Comparison of ENCODE assay signal across 11 cellular contexts in the genomic region with DNA sequence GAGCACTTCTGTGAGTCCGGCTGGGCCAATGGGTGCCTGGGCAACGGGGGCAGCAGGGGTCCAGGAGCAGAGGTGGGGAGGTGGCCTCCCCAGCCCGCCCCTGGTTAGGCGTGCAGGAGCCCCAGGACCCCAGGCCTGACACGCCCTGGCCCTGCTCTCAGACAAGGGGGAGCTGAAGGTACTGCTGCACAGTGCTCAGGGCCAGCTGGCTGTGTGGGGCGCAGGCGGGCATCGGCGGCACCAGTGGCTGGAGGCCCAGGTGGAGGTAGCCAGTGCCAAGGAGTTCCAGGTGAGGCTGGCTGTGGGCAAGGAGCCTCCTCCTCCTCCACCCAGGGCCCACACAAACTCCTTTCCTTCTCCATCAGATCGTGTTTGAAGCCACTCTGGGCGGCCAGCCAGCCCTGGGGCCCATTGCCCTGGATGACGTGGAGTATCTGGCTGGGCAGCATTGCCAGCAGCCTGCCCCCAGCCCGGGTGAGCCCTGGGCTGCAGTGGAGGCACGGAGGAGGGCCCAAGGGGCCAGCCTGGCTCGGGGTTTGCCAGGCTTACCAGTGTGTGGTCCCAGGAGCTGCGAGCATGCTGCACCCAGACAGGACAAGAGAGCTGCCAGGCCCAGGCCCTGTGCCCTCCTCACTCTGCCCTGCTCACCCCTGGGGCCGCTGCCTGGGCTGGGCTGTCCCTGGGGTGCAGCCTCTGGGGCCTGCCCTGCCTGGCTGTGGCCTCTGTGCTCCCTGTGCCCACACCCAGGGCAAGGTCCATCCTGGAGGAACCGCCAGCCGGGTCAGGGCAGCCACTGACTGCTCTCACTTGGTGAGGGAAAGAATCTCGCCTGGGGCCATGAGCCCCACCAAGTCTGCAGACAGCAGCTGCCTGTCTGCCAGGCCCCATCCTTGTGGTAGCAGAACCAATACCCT. TPM values are rescaled to one million over a fixed set of nuclear protein-coding genes. Genes with fewer than 3 reads are reported as not detected.
DNase-seq lines count a peak whose midpoint lies in the region; ATAC-seq, FAIRE-seq and TF ChIP-seq lines count a peak whose summit lies in the region.
"Had no signal": no experiment of that assay in that cellular context is flagged by ENCODE, and none has a peak within 500 bp of the region (broad histone marks: within the 10 kb centered on the region; RNA-seq: fewer than 3 reads in every experiment).

No MANE protein-coding gene starts in this region.

- TF ChIP-seq CTCF in Caco-2 (IDR thresholded peaks at IDR 0.05; ENCODE audit: insufficient read depth in 1 of 2, low read depth in 1 of 2, low read length in 1 of 2, severe bottlenecking in 1 of 2, unreplicated experiment in 1 of 2) (no peak), Peyer's patch (IDR thresholded peaks at IDR 0.05) (no peak), pancreas (IDR thresholded peaks at IDR 0.05) (no peak)

- no TSS peak for BruUV-seq in Caco-2 (replicated peaks; lab: Mats Ljungman, UMichigan)

- CTCF ChIA-PET in Caco-2 (lab: Charles Lee), result interaction anchor here (1.2 kb wide), 1 partner anchor 17 kb away, joined by 4 read pairs; the partner anchor contains the start of gene AJM1

- POLR2A ChIA-PET in Caco-2 (lab: Charles Lee), result no interaction called here

- peaks cover 6% of the 10 kb centered on the region for H3K79me2 ChIP-seq in Karpas-422 (ENCODE audit: low read length)

- peak overlapping the region; percentile 59 for H3K27ac Mint-ChIP-seq in Caco-2 (ENCODE audit: unreplicated experiment)
- H3K27ac Mint-ChIP-seq: stimulated activated naive CD8-positive, alpha-beta T cell treated with anti-CD3 and anti-CD28 coated beads, Interleukin-15, Interleukin-2, amounts not matched to agents 100 ng/mL and 50 ng/mL, for 24 hours had no signal

- no peak overlapping the region for H2AFZ ChIP-seq in Karpas-422 (ENCODE audit: low read length)

- H3K9me2 ChIP-seq in Karpas-422 (replicated peaks; ENCODE audit: insufficient read depth, low read length), result no peaks in the 10 kb centered on the region

- no peak overlapping the region for H3K4me2 ChIP-seq in Karpas-422 (ENCODE audit: low read depth, low read length, poor library complexity, severe bottlenecking)

- peak overlapping the region; percentile 35 for H3K4me3 Mint-ChIP-seq in Caco-2 (ENCODE audit: unreplicated experiment)
- H3K4me3 Mint-ChIP-seq: stimulated activated naive CD8-positive, alpha-beta T cell treated with anti-CD3 and anti-CD28 coated beads, Interleukin-15, Interleukin-2, amounts not matched to agents 100 ng/mL and 50 ng/mL, for 24 hours had no signal

- peak in 1 of 2 donors; percentile 71 for TF ChIP-seq POLR2A in Peyer's patch (IDR thresholded peaks at IDR 0.05)

- H3K9ac ChIP-seq in Karpas-422 (ENCODE audit: low read length), result no peak overlapping the region

- H3K27me3 ChIP-seq in Caco-2 (replicated peaks; ENCODE audit: control insufficient read depth, insufficient read depth, low read length) (no peaks in the 10 kb centered on the region), Peyer's patch (no peaks in the 10 kb centered on the region), pancreas (no peaks in the 10 kb centered on the region), Karpas-422 (ENCODE audit: low read length) (no peaks in the 10 kb centered on the region)

- DNase-seq in Caco-2 (peak in 1 of 2 experiments; percentile 61), Peyer's patch (peak in 2 of 3 donors; percentile 93 to 94), fibroblast of peridontal ligament (ENCODE audit: extremely low read depth) (peak; percentile 54), pancreas (peak; percentile 87 to 96 (median 92)), Karpas-422 (no peak)
- DNase-seq: activated CD4-positive, alpha-beta T cell treated with anti-CD3 and anti-CD28 coated beads, Interleukin-2, amount 50 U/mL, for 4 hours; NCI-H510A treated with DMSO at 0.1 percent for 48 hours had no signal

- H3K9me3 ChIP-seq in Caco-2 (no peaks in the 10 kb centered on the region), Peyer's patch (no peaks in the 10 kb centered on the region), pancreas (no peaks in the 10 kb centered on the region), Karpas-422 (ENCODE audit: low read length) (no peaks in the 10 kb centered on the region)

- H4K20me1 ChIP-seq in Karpas-422 (ENCODE audit: insufficient read depth, low read depth, low read length), result 0 out of 2 replicates have a peak, but pooled peaks cover 5% of the 10 kb centered on the region

- ATAC-seq in pancreas, result peak; percentile 68 to 77 (median 74)
- ATAC-seq in HG03039 (IDR thresholded peaks at IDR 0.05; ENCODE audit: unreplicated experiment), result no peak
- ATAC-seq in HG02759 (IDR thresholded peaks at IDR 0.05; ENCODE audit: unreplicated experiment), result no peak
- ATAC-seq in HG03457 (IDR thresholded peaks at IDR 0.05; ENCODE audit: unreplicated experiment), result no peak

- no peaks in the 10 kb centered on the region for H3K27me3 Mint-ChIP-seq in Caco-2 (ENCODE audit: insufficient read depth, unreplicated experiment)
- H3K27me3 Mint-ChIP-seq: stimulated activated naive CD8-positive, alpha-beta T cell treated with anti-CD3 and anti-CD28 coated beads, Interleukin-15, Interleukin-2, amounts not matched to agents 100 ng/mL and 50 ng/mL, for 24 hours had no signal

- H3K27ac ChIP-seq in Peyer's patch (peak overlapping the region in 3 of 4 donors; percentile 83 to 96 (median 91)), pancreas (peak overlapping the region; percentile 53 to 76 (median 64)), Karpas-422 (ENCODE audit: low read length) (no peak overlapping the region)

- peaks cover 96% of the 10 kb centered on the region for H3K36me3 Mint-ChIP-seq in Caco-2 (ENCODE audit: insufficient read depth, unreplicated experiment)

- intact Hi-C loops in Caco-2 (cut with micrococcal nuclease; ENCODE audit: unreplicated experiment) (no loop called here), pancreas (cut with DNase I) (no loop called here)

- H3K4me3 ChIP-seq in Caco-2 (ENCODE audit: low read depth, low read length), result no peak overlapping the region
- peak overlapping the region in 2 of 4 donors; percentile 26 to 36 for H3K4me3 ChIP-seq in Peyer's patch
- no peak overlapping the region for H3K4me3 ChIP-seq in pancreas
- no peak overlapping the region for H3K4me3 ChIP-seq in Karpas-422 (ENCODE audit: low read length)

- H3K4me1 ChIP-seq in Caco-2 (peaks cover 10% of the 10 kb centered on the region), Peyer's patch (peaks cover 0 to 55% (median 10%) of the 10 kb centered on the region in 4 donors), pancreas (peaks cover 26 to 34% (median 27%) of the 10 kb centered on the region in 3 donors), Karpas-422 (ENCODE audit: low read length) (peaks cover 5% of the 10 kb centered on the region)

- no peaks in the 10 kb centered on the region for H3K4me1 Mint-ChIP-seq in Caco-2 (ENCODE audit: low read depth, unreplicated experiment)

- no peaks in the 10 kb centered on the region for H3K9me3 Mint-ChIP-seq in Caco-2 (ENCODE audit: unreplicated experiment)
- H3K9me3 Mint-ChIP-seq: stimulated activated naive CD8-positive, alpha-beta T cell treated with anti-CD3 and anti-CD28 coated beads, Interleukin-15, Interleukin-2, amounts not matched to agents 100 ng/mL and 50 ng/mL, for 24 hours had no signal

- WGBS in pancreas, 2 donors, result 26 to 27% methylated on average over 18 to 20 of the region's 20 CpGs

- FAIRE-seq in pancreas (lab: Jason Lieb, UNC), result no peak

- H3K36me3 ChIP-seq in Caco-2 (ENCODE audit: control insufficient read depth, insufficient read depth, low read length), result peaks cover 1% of the 10 kb centered on the region; the same call in 1 of the 2 replicates
- H3K36me3 ChIP-seq in Peyer's patch, result peaks cover 0 to 31% (median 0%) of the 10 kb centered on the region in 3 donors
- peaks cover 4 to 33% (median 24%) of the 10 kb centered on the region in 3 donors for H3K36me3 ChIP-seq in pancreas
- peaks cover 6% of the 10 kb centered on the region; the same call in 1 of the 2 replicates for H3K36me3 ChIP-seq in Karpas-422 (ENCODE audit: insufficient read depth, low read length)

RNA-seq across cellular contexts. Expression of gene MAMDC4, which starts 7.0 kb away (rescaled TPM):
- 8.8 and 10.8 TPM in 2 replicates for total RNA-seq in Caco-2 (2022)
- total RNA-seq in Peyer's patch, result 10 to 100 TPM; 30.8 to 50.4 (median 41.4) TPM
- 10 to 100 TPM in 1 of 6 donors, 1 to 10 TPM in 5; 3.0 to 13.3 (median 4.8) TPM for total RNA-seq in pancreas
- polyA plus RNA-seq in pancreas, result 10 to 100 TPM; 28.7 to 38.6 TPM
- 7.9 TPM in 2 replicates for total RNA-seq in Karpas-422 (2014; rRNA removed; shearing (Covaris generic); ENCODE audit: low replicate concordance)

RNA-seq across cellular contexts. Expression of gene EDF1, which starts 7.0 kb away (rescaled TPM):
- total RNA-seq in Caco-2 (2022) (429 and 476 TPM in 2 replicates), Peyer's patch (100 to 1,000 TPM; 299 to 676 (median 475) TPM), pancreas (100 to 1,000 TPM; 230 to 422 (median 268) TPM)
- 100 to 1,000 TPM; 443 to 612 TPM for polyA plus RNA-seq in pancreas
- total RNA-seq in Karpas-422 (2014; rRNA removed; shearing (Covaris generic); ENCODE audit: low replicate concordance), result 152 and 302 TPM in 2 replicates

RNA-seq across cellular contexts. Expression of gene PHPT1, which starts 9.9 kb away (rescaled TPM):
- total RNA-seq in Caco-2 (2022) (103 and 105 TPM in 2 replicates), Peyer's patch (100 to 1,000 TPM in 2 of 4 donors, 10 to 100 TPM in 2; 66.0 to 120 (median 96.5) TPM), pancreas (10 to 100 TPM; 75.2 to 95.5 (median 79.0) TPM)
- polyA plus RNA-seq in pancreas, result 100 to 1,000 TPM; 180 to 189 TPM
- total RNA-seq in Karpas-422 (2014; rRNA removed; shearing (Covaris generic); ENCODE audit: low replicate concordance), result 82.5 and 164 TPM in 2 replicates

RNA-seq across cellular contexts. Expression of gene AJM1, which starts 16.8 kb away (rescaled TPM):
- 3.6 and 4.2 TPM in 2 replicates for total RNA-seq in Caco-2 (2022)
- total RNA-seq in Peyer's patch, result 10 to 100 TPM in 2 of 4 donors, 1 to 10 TPM in 2; 4.1 to 17.4 (median 9.2) TPM
- total RNA-seq in pancreas, result 1 to 10 TPM; 2.9 to 5.5 (median 4.2) TPM
- 10 to 100 TPM in 1 of 2 donors, 1 to 10 TPM in 1; 9.0 to 11.7 TPM for polyA plus RNA-seq in pancreas
- 1.9 and 5.0 TPM in 2 replicates for total RNA-seq in Karpas-422 (2014; rRNA removed; shearing (Covaris generic); ENCODE audit: low replicate concordance)

RNA-seq across cellular contexts. Expression of gene TRAF2, which starts 27.2 kb away (rescaled TPM):
- 41.7 and 50.0 TPM in 2 replicates for total RNA-seq in Caco-2 (2022)
- 10 to 100 TPM; 17.5 to 75.1 (median 22.2) TPM for total RNA-seq in Peyer's patch
- 10 to 100 TPM in 1 of 6 donors, 1 to 10 TPM in 5; 4.8 to 13.4 (median 6.9) TPM for total RNA-seq in pancreas
- polyA plus RNA-seq in pancreas, result 10 to 100 TPM; 14.4 TPM
- 6.3 and 11.3 TPM in 2 replicates for total RNA-seq in Karpas-422 (2014; rRNA removed; shearing (Covaris generic); ENCODE audit: low replicate concordance)

Comparison
In these comparisons a context has a peak if more than half of its experiments do, and no peak if none do; other contexts are left out.
1. ATAC-seq: peak in pancreas (4 of 4); none in HG03039 (single experiment), HG02759 (single experiment) and HG03457 (single experiment).